In genomic region chr7:107938448-107939250, GRCh38 we compare ENCODE assay signal across 11 cellular contexts. TPM values are rescaled to one million over a fixed set of nuclear protein-coding genes. Genes with fewer than 3 reads are reported as not detected.
DNase-seq lines count a peak whose midpoint lies in the region; ATAC-seq and TF ChIP-seq lines count a peak whose summit lies in the region.
"Had no signal": no experiment of that assay in that cellular context is flagged by ENCODE, and none has a peak within 500 bp of the region (broad histone marks: within the 10 kb centered on the region; RNA-seq: fewer than 3 reads in every experiment).

No MANE protein-coding gene starts in this region.

- H3K79me2 ChIP-seq in osteoblast (ENCODE audit: insufficient read depth, low read length), result peaks cover 9% of the 10 kb centered on the region

- no peak overlapping the region for H3K4me3 ChIP-seq in fibroblast of the aortic adventitia (ENCODE audit: low read depth, low read length)
- H3K4me3 ChIP-seq in osteoblast (ENCODE audit: insufficient read depth, low read length), result no peak overlapping the region
- no peak overlapping the region for H3K4me3 ChIP-seq in aorta (ENCODE audit: low read length in 2 of 2)

- peak overlapping the region; percentile 55 for H3K4me2 ChIP-seq in osteoblast (ENCODE audit: insufficient read depth, low read length)

- H3K27ac ChIP-seq in osteoblast (ENCODE audit: low read depth, low read length) (peak overlapping the region; percentile 98), aorta (ENCODE audit: low read depth in 1 of 2, low read length in 2 of 2) (peak overlapping the region; percentile 53 to 59)
- H3K27ac ChIP-seq: 22Rv1 had no signal

- H4K20me1 ChIP-seq in osteoblast (ENCODE audit: insufficient read depth, low read length), result no peaks in the 10 kb centered on the region

- no peaks in the 10 kb centered on the region for H3K27me3 Mint-ChIP-seq in natural killer cell (ENCODE audit: low read depth in 2 of 2)

- H3K36me3 Mint-ChIP-seq in natural killer cell, result no peaks in the 10 kb centered on the region

- H3K9me3 ChIP-seq in osteoblast (ENCODE audit: low read depth, low read length), result no peaks in the 10 kb centered on the region
- H3K9me3 ChIP-seq in aorta (ENCODE audit: control insufficient read depth, low read length), result no peaks in the 10 kb centered on the region

- H2AFZ ChIP-seq in osteoblast (ENCODE audit: low read length), result no peak overlapping the region

- H3K36me3 ChIP-seq in osteoblast (ENCODE audit: insufficient read depth, low read length), result peaks cover 78% of the 10 kb centered on the region
- peaks cover 0 to 8% of the 10 kb centered on the region in 2 donors for H3K36me3 ChIP-seq in aorta (ENCODE audit: control insufficient read depth in 1 of 2, insufficient read depth in 2 of 2, low read length in 1 of 2)

- TF ChIP-seq CTCF in fibroblast of the aortic adventitia (IDR thresholded peaks at IDR 0.05; ENCODE audit: insufficient read depth, low read length) (no peak), osteoblast (IDR thresholded peaks at IDR 0.05; ENCODE audit: extremely low read depth, low read depth, low read length) (no peak), natural killer cell (IDR thresholded peaks at IDR 0.05) (no peak)

- intact Hi-C loops in aorta (cut with DNase I), result no loop called here
- intact Hi-C loops in natural killer cell (cut with micrococcal nuclease), result no loop called here

- H3K4me1 ChIP-seq in osteoblast (ENCODE audit: insufficient read depth, low read length) (peaks cover 65% of the 10 kb centered on the region), aorta (ENCODE audit: control insufficient read depth in 1 of 2, insufficient read depth in 2 of 2, low read length in 2 of 2) (peaks cover 4 to 6% of the 10 kb centered on the region in 2 donors)

- H3K4me3 Mint-ChIP-seq in natural killer cell, result no peak overlapping the region

- peak; percentile 9 for DNase-seq in NCI-H2171 treated with DMSO at 0.1 percent for 48 hours (lab: John Stamatoyannopoulos, UW)
- DNase-seq in NCI-H2171 (lab: John Stamatoyannopoulos, UW), result no peak
- DNase-seq in fibroblast of the aortic adventitia (ENCODE audit: low read depth), result peak; percentile 88
- DNase-seq in osteoblast (ENCODE audit: insufficient read length, low spot score, missing footprints), result no peak
- DNase-seq in aorta, result no peak
- no peak for DNase-seq in DMS53 (lab: John Stamatoyannopoulos, UW)
- DNase-seq in natural killer cell, result no peak
- DNase-seq: activated naive CD4-positive, alpha-beta T cell treated with anti-CD3 and anti-CD28 coated beads, Interleukin-2, amount 50 U/mL, for 16 hours; small intestine had no signal

- H3K27ac Mint-ChIP-seq in natural killer cell, result no peak overlapping the region

- WGBS in aorta, 2 donors, result 41 to 51% methylated on average over 6 of the region's 6 CpGs

- H3K9me3 Mint-ChIP-seq in natural killer cell, result no peaks in the 10 kb centered on the region

- H3K27me3 ChIP-seq in osteoblast (ENCODE audit: insufficient read depth, low read length) (no peaks in the 10 kb centered on the region), aorta (ENCODE audit: control insufficient read depth in 1 of 2, insufficient read depth in 2 of 2, low read length in 1 of 2) (no peaks in the 10 kb centered on the region)

- ATAC-seq in aorta (ENCODE audit: low FRiP score) (peak; percentile 64), GM18868 (IDR thresholded peaks at IDR 0.05; ENCODE audit: unreplicated experiment) (no peak), natural killer cell (no peak)

- H3K4me1 Mint-ChIP-seq in natural killer cell, result no peaks in the 10 kb centered on the region

RNA-seq across cellular contexts. Expression of gene DLD, which starts 47.7 kb away (rescaled TPM):
- total RNA-seq in fibroblast of the aortic adventitia (ENCODE audit: low replicate concordance) (71.9 and 85.7 TPM in 2 replicates), osteoblast (53.6 and 55.4 TPM in 2 replicates), aorta (10 to 100 TPM; 53.5 to 54.0 TPM), natural killer cell (10 to 100 TPM; 72.2 to 81.4 (median 80.9) TPM)
- 10 to 100 TPM; 48.8 to 69.4 TPM for polyA plus RNA-seq in aorta

Comparison
In these comparisons a context has a peak if more than half of its experiments do, and no peak if none do; other contexts are left out.
1. DNase-seq: peak in NCI-H2171 treated with DMSO at 0.1 percent for 48 hours (single experiment) and fibroblast of the aortic adventitia (single experiment); none in NCI-H2171 (single experiment), osteoblast (single experiment), aorta (0 of 2), DMS53 (single experiment) and natural killer cell (single experiment).